20 cellular contexts compared by ENCODE assay signal in genomic region chr3:58660998-58661397, GRCh38. TPM values are rescaled to one million over a fixed set of nuclear protein-coding genes. Genes with fewer than 3 reads are reported as not detected.
DNase-seq lines count a peak whose midpoint lies in the region; ATAC-seq, FAIRE-seq and TF ChIP-seq lines count a peak whose summit lies in the region.
"Had no signal": no experiment of that assay in that cellular context is flagged by ENCODE, and none has a peak within 500 bp of the region (broad histone marks: within the 10 kb centered on the region; RNA-seq: fewer than 3 reads in every experiment).

No MANE protein-coding gene starts in this region.

- no peaks in the 10 kb centered on the region for H3K79me2 ChIP-seq in K562 (ENCODE audit: control insufficient read depth, insufficient read depth, low read length)

- peaks cover 0 to 8% of the 10 kb centered on the region in 2 experiments; a peak in 1 of 5 replicates for H3K27me3 ChIP-seq in K562 (ENCODE audit: control insufficient read depth in 2 of 2, insufficient read depth in 2 of 2, low read length in 2 of 2)
- H3K27me3 ChIP-seq in transverse colon, result no peaks in the 10 kb centered on the region
- H3K27me3 ChIP-seq: BE2C had no signal

- TF ChIP-seq EP300 in K562 (IDR thresholded peaks at IDR 0.05; ENCODE audit: low read length), result no peak
- no peak for TF ChIP-seq EP300 in transverse colon (IDR thresholded peaks at IDR 0.05; ENCODE audit: low read depth)

- TF ChIP-seq CTCF in natural killer cell (IDR thresholded peaks at IDR 0.05) (no peak), K562 (IDR thresholded peaks at IDR 0.05 in 2 of 3, conservative IDR thresholded peaks at IDR 0.05 in 1 of 3; ENCODE audit: insufficient read depth in 2 of 3, low read depth in 1 of 3, low read length in 3 of 3) (no peak), neural crest cell (conservative IDR thresholded peaks at IDR 0.05) (no peak), transverse colon (IDR thresholded peaks at IDR 0.05) (no peak), kidney (IDR thresholded peaks at IDR 0.05; ENCODE audit: borderline replicate concordance, extremely low read depth, insufficient read depth) (no peak)

- CTCF ChIA-PET in K562 (lab: Yijun Ruan, JAX; ENCODE audit: low intra/inter-chr PET ratio), result no interaction called here

- H3K4me3 ChIP-seq in K562 (no peak overlapping the region), transverse colon (no peak overlapping the region), kidney (ENCODE audit: low read length in 2 of 2) (no peak overlapping the region)

- H3K9me1 ChIP-seq in K562 (ENCODE audit: control insufficient read depth, insufficient read depth, low read length), result no peaks in the 10 kb centered on the region

- H3K9me3 ChIP-seq in K562 (replicated peaks; ENCODE audit: control insufficient read depth, insufficient read depth, low read depth, low read length), result no peaks in the 10 kb centered on the region
- no peaks in the 10 kb centered on the region for H3K9me3 ChIP-seq in transverse colon
- no peaks in the 10 kb centered on the region for H3K9me3 ChIP-seq in kidney (ENCODE audit: control insufficient read depth in 1 of 2, low read length in 2 of 2)
- H3K9me3 ChIP-seq: BE2C had no signal

- FAIRE-seq in K562 (lab: Jason Lieb, UNC) (no peak), kidney (lab: Jason Lieb, UNC) (no peak)
- FAIRE-seq: GM12891, GM19239, H1, HTR-8/SVneo had no signal

- H2AFZ ChIP-seq in K562 (ENCODE audit: low read depth, low read length), result no peak overlapping the region

- intact Hi-C loops in natural killer cell (cut with micrococcal nuclease), result no loop called here
- intact Hi-C loops in K562 (cut with micrococcal nuclease), result no loop called here
- intact Hi-C loops in transverse colon (cut with DNase I; ENCODE audit: low total_unique reads), result no loop called here
- intact Hi-C loops in kidney (cut with DNase I), result no loop called here

- no peak for ATAC-seq in natural killer cell treated with Interleukin-12 subunit alpha and Interleukin-12 subunit beta and Interleukin-15 and Interleukin-18, amount 100 ng/mL, for 72 hours
- ATAC-seq in natural killer cell (no peak), K562 (no peak)

- no peak overlapping the region for H3K4me2 ChIP-seq in K562 (ENCODE audit: insufficient read depth, low read length)

- no peak overlapping the region for H3K27ac Mint-ChIP-seq in natural killer cell treated with Interleukin-12 subunit alpha and Interleukin-12 subunit beta and Interleukin-15 and Interleukin-18, amount 100 ng/mL, for 72 hours
- H3K27ac Mint-ChIP-seq in natural killer cell, result no peak overlapping the region
- H3K27ac Mint-ChIP-seq in neural crest cell (ENCODE audit: unreplicated experiment), result peak overlapping the region; percentile 50
- H3K27ac Mint-ChIP-seq: CD4-positive, alpha-beta memory T cell; H9; IgD-negative memory B cell had no signal

- POLR2A ChIA-PET in K562 (lab: Yijun Ruan, JAX), result interaction anchor here (1.0 kb wide), 1 partner anchor 9 kb away, joined by 5 read pairs; no protein-coding TSS in a partner anchor

- in situ Hi-C loops in K562 (cut with MboI) (no loop called here), transverse colon (cut with MboI; ENCODE audit: low pct_ligation_motif_present in 1 of 4, low pct_unique_long_range_greater_than_20kb in 1 of 4, low sequenced_read_pairs in 3 of 4) (no loop called here)

- peak; percentile 39 for DNase-seq in natural killer cell treated with Interleukin-12 subunit alpha and Interleukin-12 subunit beta and Interleukin-15 and Interleukin-18, amount 100 ng/mL, for 72 hours (ENCODE audit: low spot score)
- DNase-seq in natural killer cell, result no peak
- DNase-seq in K562 (ENCODE audit: extremely low read depth in 1 of 4, low spot score in 3 of 4), result no peak
- no peak for DNase-seq in neural crest cell (ENCODE audit: low read depth, low spot score)
- DNase-seq in transverse colon, result no peak
- DNase-seq in ecto neural progenitor cell (ENCODE audit: low spot score), result no peak
- DNase-seq in kidney, result no peak
- no peak for DNase-seq in occipital lobe (lab: John Stamatoyannopoulos, UW)
- DNase-seq: BE2C; Calu3; CD4-positive, alpha-beta memory T cell; DMS79 treated with DMSO at 0.1 percent for 48 hours; H9 had no signal

- WGBS in K562 (ENCODE audit: insufficient coverage, low coverage, missing lambda C conversion rate), result 5% methylated on average over 6 of the region's 6 CpGs
- WGBS in transverse colon (ENCODE audit: low coverage in 1 of 2), 2 donors, result 54 to 72% methylated on average over 4 to 6 of the region's 6 CpGs

- no peaks in the 10 kb centered on the region for H3K36me3 ChIP-seq in K562 (ENCODE audit: control insufficient read depth, insufficient read depth, low read length)
- no peaks in the 10 kb centered on the region for H3K36me3 ChIP-seq in transverse colon
- no peaks in the 10 kb centered on the region for H3K36me3 ChIP-seq in kidney (ENCODE audit: control insufficient read depth in 1 of 2, insufficient read depth in 2 of 2, low read length in 2 of 2)
- H3K36me3 ChIP-seq: BE2C had no signal

- TF ChIP-seq POLR2A in K562 (conservative IDR thresholded peaks at IDR 0.05), result no peak
- TF ChIP-seq POLR2A in transverse colon (IDR thresholded peaks at IDR 0.05), result no peak

- no peaks in the 10 kb centered on the region for H4K20me1 ChIP-seq in K562 (replicated peaks; ENCODE audit: control insufficient read depth, insufficient read depth, low read length)

- H3K27ac ChIP-seq in K562 (ENCODE audit: extremely low read depth, low read depth, low read length), result no peak overlapping the region
- peak overlapping the region in 3 of 4 donors; percentile 40 to 62 (median 43) for H3K27ac ChIP-seq in transverse colon
- no peak overlapping the region for H3K27ac ChIP-seq in kidney (ENCODE audit: low read depth in 2 of 2, low read length in 2 of 2)

- no peaks in the 10 kb centered on the region for H3K36me3 Mint-ChIP-seq in natural killer cell treated with Interleukin-12 subunit alpha and Interleukin-12 subunit beta and Interleukin-15 and Interleukin-18, amount 100 ng/mL, for 72 hours
- no peaks in the 10 kb centered on the region for H3K36me3 Mint-ChIP-seq in natural killer cell
- H3K36me3 Mint-ChIP-seq in neural crest cell (ENCODE audit: low read depth), result no peaks in the 10 kb centered on the region
- H3K36me3 Mint-ChIP-seq: CD4-positive, alpha-beta memory T cell; IgD-negative memory B cell had no signal

- H3K4me1 ChIP-seq in K562 (replicated peaks in 1 of 2; ENCODE audit: control insufficient read depth in 2 of 2, insufficient read depth in 2 of 2, low read length in 2 of 2), result no peaks in the 10 kb centered on the region
- peaks cover 0 to 55% (median 31%) of the 10 kb centered on the region in 4 donors for H3K4me1 ChIP-seq in transverse colon
- peaks cover 0 to 4% of the 10 kb centered on the region in 2 donors for H3K4me1 ChIP-seq in kidney (ENCODE audit: control insufficient read depth in 1 of 2, insufficient read depth in 1 of 2, low read depth in 1 of 2, low read length in 2 of 2)
- H3K4me1 ChIP-seq: BE2C had no signal

- no peaks in the 10 kb centered on the region for H3K9me3 Mint-ChIP-seq in natural killer cell treated with Interleukin-12 subunit alpha and Interleukin-12 subunit beta and Interleukin-15 and Interleukin-18, amount 100 ng/mL, for 72 hours
- H3K9me3 Mint-ChIP-seq in natural killer cell (no peaks in the 10 kb centered on the region), neural crest cell (no peaks in the 10 kb centered on the region)
- H3K9me3 Mint-ChIP-seq: H9 had no signal

- no TSS peak for BruUV-seq in K562 (replicated peaks; lab: Mats Ljungman, UMichigan)

- no peaks in the 10 kb centered on the region for H3K4me1 Mint-ChIP-seq in natural killer cell treated with Interleukin-12 subunit alpha and Interleukin-12 subunit beta and Interleukin-15 and Interleukin-18, amount 100 ng/mL, for 72 hours (ENCODE audit: low read depth in 2 of 2)
- H3K4me1 Mint-ChIP-seq in natural killer cell (no peaks in the 10 kb centered on the region), neural crest cell (peaks cover 4% of the 10 kb centered on the region)
- H3K4me1 Mint-ChIP-seq: CD4-positive, alpha-beta memory T cell; IgD-negative memory B cell had no signal

- no peak overlapping the region for H3K9ac ChIP-seq in K562 (ENCODE audit: insufficient read depth in 1 of 2, low read depth in 2 of 2, low read length in 2 of 2)
- H3K9ac ChIP-seq in kidney (ENCODE audit: low read length in 2 of 2), result no peak overlapping the region

- peaks cover 6 to 20% of the 10 kb centered on the region in 2 donors for H3K27me3 Mint-ChIP-seq in natural killer cell treated with Interleukin-12 subunit alpha and Interleukin-12 subunit beta and Interleukin-15 and Interleukin-18, amount 100 ng/mL, for 72 hours
- H3K27me3 Mint-ChIP-seq in natural killer cell (ENCODE audit: low read depth in 2 of 2) (peaks cover 6 to 8% of the 10 kb centered on the region in 2 donors), neural crest cell (ENCODE audit: low read depth) (peaks cover 3% of the 10 kb centered on the region)

- no peak for TF ChIP-seq RAD21 in K562 (CRISPR knock-in tag; conservative IDR thresholded peaks at IDR 0.05 in 1 of 2, IDR thresholded peaks at IDR 0.05 in 1 of 2)

- no peak overlapping the region for H3K4me3 Mint-ChIP-seq in natural killer cell treated with Interleukin-12 subunit alpha and Interleukin-12 subunit beta and Interleukin-15 and Interleukin-18, amount 100 ng/mL, for 72 hours
- H3K4me3 Mint-ChIP-seq in natural killer cell (no peak overlapping the region), neural crest cell (no peak overlapping the region)
- H3K4me3 Mint-ChIP-seq: CD14-positive monocyte; CD4-positive, alpha-beta memory T cell; H9; IgD-negative memory B cell had no signal

RNA-seq across cellular contexts. Expression of gene FAM3D, which starts 5.6 kb away (rescaled TPM):
- total RNA-seq in natural killer cell treated with Interleukin-12 subunit alpha and Interleukin-12 subunit beta and Interleukin-15 and Interleukin-18, amount 100 ng/mL, for 72 hours, result not detected
- not detected for total RNA-seq in natural killer cell
- not detected in 2 replicates for total RNA-seq in K562 (2011; cell fraction: chromatin; rRNA removed; ENCODE audit: low replicate concordance)
- total RNA-seq in K562 (2011; cell fraction: nucleolus; rRNA removed), result not detected in 2 replicates
- not detected in 2 replicates for total RNA-seq in K562 (2011; cell fraction: nucleoplasm; rRNA removed)
- total RNA-seq in K562 (2014; rRNA removed), result not detected in 2 replicates
- not detected in 2 replicates for total RNA-seq in K562 (2014; rRNA removed; fragmentation: Illumina TruSeq; extraction: Trizol)
- not detected in 2 replicates for total RNA-seq in K562 (2015; rRNA removed; fragmentation: Illumina TruSeq; extraction: Trizol)
- 0.49 TPM in 1 of 2 replicates, not detected in the other for total RNA-seq in K562 (2021)
- 0.16 TPM in 1 of 2 replicates, not detected in the other for polyA plus RNA-seq in K562 (2011; rRNA removed)
- polyA plus RNA-seq in K562 (2011; cell fraction: cytosol; rRNA removed), result 0.04 TPM in 1 of 2 replicates, not detected in the other
- polyA plus RNA-seq in K562 (2011; cell fraction: nucleus; rRNA removed), result 0.17 and 0.30 TPM in 2 replicates
- not detected in 2 replicates for polyA plus RNA-seq in K562 (2012)
- not detected in 2 replicates for polyA plus RNA-seq in K562 (2014; fragmentation: Illumina TruSeq; extraction: Trizol)
- polyA plus RNA-seq in K562 (2014; fragmentation: Nextera tagmentation; extraction: Ambion mirVana), result not detected
- 0.43 TPM in 1 of 2 replicates, not detected in the other for polyA plus RNA-seq in K562 (2014; rRNA removed)
- polyA minus RNA-seq in K562 (2011; rRNA and poly(A)+ RNA removed), result not detected in 2 replicates
- not detected in 2 replicates for polyA minus RNA-seq in K562 (2011; cell fraction: cytosol; rRNA and poly(A)+ RNA removed)
- not detected in 2 replicates for polyA minus RNA-seq in K562 (2011; cell fraction: nucleus; rRNA and poly(A)+ RNA removed)
- total RNA-seq in neural crest cell, result 0.35 TPM in 1 of 2 replicates, not detected in the other
- 100 to 1,000 TPM; 243 to 431 (median 364) TPM for total RNA-seq in transverse colon
- 0.60 TPM for total RNA-seq in kidney
- polyA plus RNA-seq in kidney (ENCODE audit: insufficient read depth, low read depth, low replicate concordance), result 0.41 TPM
- not detected for total RNA-seq in occipital lobe
- total RNA-seq: A172; CD4-positive, alpha-beta memory T cell; H1; H9 had no signal
- polyA plus RNA-seq: CD4-positive, alpha-beta memory T cell; H1; IgD-negative memory B cell had no signal

Comparison
In these comparisons a context has a peak if more than half of its experiments do, and no peak if none do; other contexts are left out.
1. H3K27ac ChIP-seq: peak in transverse colon (3 of 4); none in K562 (single experiment) and kidney (0 of 2).
2. RNA of gene FAM3D, which starts 5.6 kb away (total RNA-seq): 243 to 431 TPM in transverse colon; 0.60 TPM in kidney (single experiment), 0.35 TPM in neural crest cell, 0.49 TPM in K562, not detected in natural killer cell treated with Interleukin-12 subunit alpha and Interleukin-12 subunit beta and Interleukin-15 and Interleukin-18, amount 100 ng/mL, for 72 hours, not detected in natural killer cell and not detected in occipital lobe (single experiment); every median in the first group is over 100 times any median in the second.